In genomic region chr17:68595986-68596385, GRCh38 we compare ENCODE assay signal across 18 cellular contexts. TPM values are rescaled to one million over a fixed set of nuclear protein-coding genes. Genes with fewer than 3 reads are reported as not detected.
DNase-seq lines count a peak whose midpoint lies in the region; ATAC-seq and TF ChIP-seq lines count a peak whose summit lies in the region.
"Had no signal": no experiment of that assay in that cellular context is flagged by ENCODE, and none has a peak within 500 bp of the region (broad histone marks: within the 10 kb centered on the region; RNA-seq: fewer than 3 reads in every experiment).

No MANE protein-coding gene starts in this region.

- no peaks in the 10 kb centered on the region for H4K20me1 ChIP-seq in mammary epithelial cell (ENCODE audit: insufficient read depth, low read length)
- H4K20me1 ChIP-seq: BLaER1 treated with 17β-estradiol and CSF1 and Interleukin-3, amounts not matched to agents 10 nM and 100 nM had no signal

- no peaks in the 10 kb centered on the region for H3K27me3 ChIP-seq in breast epithelium
- H3K27me3 ChIP-seq in mammary epithelial cell (ENCODE audit: insufficient read depth, low read length), result peaks cover 7% of the 10 kb centered on the region
- H3K27me3 ChIP-seq in endodermal cell (ENCODE audit: control insufficient read depth, insufficient read depth, low read length, poor library complexity, severe bottlenecking), result no peaks in the 10 kb centered on the region
- no peaks in the 10 kb centered on the region for H3K27me3 ChIP-seq in parathyroid adenoma (ENCODE audit: control insufficient read depth, insufficient read depth, low read length)
- H3K27me3 ChIP-seq in vagina, result no peaks in the 10 kb centered on the region

- TF ChIP-seq POLR2A in breast epithelium (IDR thresholded peaks at IDR 0.05), result no peak
- no peak for TF ChIP-seq POLR2A in vagina (IDR thresholded peaks at IDR 0.05)

- H3K9me3 Mint-ChIP-seq in endodermal cell, result peaks cover 3% of the 10 kb centered on the region
- H3K9me3 Mint-ChIP-seq in immature natural killer cell, result peaks cover 0 to 2% (median 0%) of the 10 kb centered on the region in 6 donors

- dilution Hi-C loops in mammary epithelial cell (cut with HindIII; ENCODE audit: low sequenced_read_pairs), result no loop called here

- H2AFZ ChIP-seq in mammary epithelial cell (ENCODE audit: low read depth, low read length), result no peak overlapping the region
- H2AFZ ChIP-seq in parathyroid adenoma, result no peak overlapping the region

- no peak for TF ChIP-seq CTCF in breast epithelium (IDR thresholded peaks at IDR 0.05)
- TF ChIP-seq CTCF in mammary epithelial cell (conservative IDR thresholded peaks at IDR 0.05 in 1 of 2, IDR thresholded peaks at IDR 0.05 in 1 of 2; ENCODE audit: extremely low read depth in 1 of 2, insufficient read depth in 1 of 2, low read depth in 1 of 2, low read length in 2 of 2), result no peak
- no peak for TF ChIP-seq CTCF in endodermal cell (conservative IDR thresholded peaks at IDR 0.05)
- TF ChIP-seq CTCF in parathyroid adenoma (IDR thresholded peaks at IDR 0.05), result no peak
- TF ChIP-seq CTCF in vagina (IDR thresholded peaks at IDR 0.05), result no peak
- TF ChIP-seq CTCF in foreskin fibroblast (IDR thresholded peaks at IDR 0.05; ENCODE audit: low read depth, low read length), result no peak

- H3K9me3 ChIP-seq in breast epithelium (no peaks in the 10 kb centered on the region), mammary epithelial cell (replicated peaks; ENCODE audit: insufficient read depth, low read length) (no peaks in the 10 kb centered on the region), endodermal cell (ENCODE audit: control insufficient read depth, low read length) (peaks cover 17% of the 10 kb centered on the region), parathyroid adenoma (ENCODE audit: control insufficient read depth, low read length) (no peaks in the 10 kb centered on the region), vagina (no peaks in the 10 kb centered on the region)

- H3K4me3 Mint-ChIP-seq in endodermal cell (no peak overlapping the region), immature natural killer cell (no peak overlapping the region)

- H3K36me3 ChIP-seq in breast epithelium (no peaks in the 10 kb centered on the region), mammary epithelial cell (ENCODE audit: insufficient read depth, low read length) (no peaks in the 10 kb centered on the region), endodermal cell (ENCODE audit: control insufficient read depth, insufficient read depth, low read length) (peaks cover 70% of the 10 kb centered on the region), parathyroid adenoma (ENCODE audit: control insufficient read depth, insufficient read depth, low read length) (no peaks in the 10 kb centered on the region), vagina (no peaks in the 10 kb centered on the region)
- H3K36me3 ChIP-seq: BLaER1 treated with 17β-estradiol and CSF1 and Interleukin-3, amounts not matched to agents 10 nM and 100 nM had no signal

- H3K36me3 Mint-ChIP-seq in endodermal cell (ENCODE audit: low read depth) (peaks cover 66% of the 10 kb centered on the region), immature natural killer cell (peaks cover 0 to 3% (median 0%) of the 10 kb centered on the region in 3 donors)

- H3K9ac ChIP-seq in mammary epithelial cell (ENCODE audit: insufficient read depth, low read length), result no peak overlapping the region
- no peak overlapping the region for H3K9ac ChIP-seq in endodermal cell (ENCODE audit: extremely low read depth, low read length, poor library complexity, severe bottlenecking)
- no peak overlapping the region for H3K9ac ChIP-seq in parathyroid adenoma
- H3K9ac ChIP-seq: BLaER1 treated with 17β-estradiol and CSF1 and Interleukin-3, amounts not matched to agents 10 nM and 100 nM had no signal

- no peak overlapping the region for H3K27ac Mint-ChIP-seq in endodermal cell
- H3K27ac Mint-ChIP-seq in immature natural killer cell, result no peak overlapping the region

- 78% methylated on average over 2 of the region's 2 CpGs for WGBS in mammary epithelial cell (ENCODE audit: low coverage, missing lambda C conversion rate)
- WGBS in endodermal cell (ENCODE audit: insufficient coverage in 1 of 2, insufficient read length in 1 of 2), 2 experiments, result 91 to 95% methylated on average over 1 of the region's 2 CpGs

- in situ Hi-C loops in mammary epithelial cell (cut with MboI; ENCODE audit: low sequenced_read_pairs in 2 of 2), result no loop called here

- H3K79me2 ChIP-seq in mammary epithelial cell (ENCODE audit: insufficient read depth, low read length) (no peaks in the 10 kb centered on the region), parathyroid adenoma (no peaks in the 10 kb centered on the region)

- H3K4me3 ChIP-seq in breast epithelium (peak overlapping the region in 1 of 3 donors; percentile 36), mammary epithelial cell (replicated peaks in 1 of 3; ENCODE audit: insufficient read depth in 1 of 3, low read depth in 2 of 3, low read length in 3 of 3) (no peak overlapping the region), endodermal cell (ENCODE audit: low read length) (peak overlapping the region; percentile 52), parathyroid adenoma (ENCODE audit: low read depth, low read length) (no peak overlapping the region), vagina (no peak overlapping the region), foreskin fibroblast (ENCODE audit: low read depth in 1 of 2, low read length in 2 of 2) (no peak overlapping the region)
- H3K4me3 ChIP-seq: BLaER1 treated with 17β-estradiol and CSF1 and Interleukin-3, amounts not matched to agents 10 nM and 100 nM had no signal

- no peak overlapping the region for H3K4me2 ChIP-seq in mammary epithelial cell (ENCODE audit: insufficient read depth, low read depth, low read length)
- peak overlapping the region; percentile 12 for H3K4me2 ChIP-seq in parathyroid adenoma (ENCODE audit: low read length)

- DNase-seq in breast epithelium (ENCODE audit: low spot score in 2 of 2) (no peak), mammary epithelial cell (no peak), endodermal cell (no peak), vagina (ENCODE audit: extremely low spot score in 2 of 2) (peak in 1 of 2 donors; percentile 40), immature natural killer cell (no peak), foreskin fibroblast (no peak)
- DNase-seq: DMS153, HCEC 1CT, Kasumi-1, NCI-H1417, NCI-H2227 treated with DMSO at 0.1 percent for 48 hours, NCI-H526, OCI-M1 had no signal

- H3K27ac ChIP-seq in breast epithelium, result peak overlapping the region; percentile 44 to 79
- no peak overlapping the region for H3K27ac ChIP-seq in mammary epithelial cell (ENCODE audit: insufficient read depth, low read depth, low read length)
- no peak overlapping the region for H3K27ac ChIP-seq in endodermal cell (ENCODE audit: low read depth, low read length)
- H3K27ac ChIP-seq in parathyroid adenoma, result no peak overlapping the region
- peak overlapping the region; percentile 28 for H3K27ac ChIP-seq in vagina
- H3K27ac ChIP-seq: RWPE1 had no signal

- ATAC-seq in GM18519 (IDR thresholded peaks at IDR 0.05; ENCODE audit: low FRiP score, unreplicated experiment), result no peak

- CTCF ChIA-PET in mammary epithelial cell (lab: Charles Lee; ENCODE audit: low non-redundant PET), result no interaction called here

- no TSS peak for BruUV-seq in mammary epithelial cell (replicated peaks; lab: Mats Ljungman, UMichigan)

- H3K27me3 Mint-ChIP-seq in endodermal cell (ENCODE audit: insufficient read depth), result peaks cover 11% of the 10 kb centered on the region
- H3K27me3 Mint-ChIP-seq in immature natural killer cell (ENCODE audit: low read depth in 3 of 3), result peaks cover 1 to 31% (median 13%) of the 10 kb centered on the region in 3 donors

- H3K4me1 Mint-ChIP-seq in endodermal cell, result peaks cover 30% of the 10 kb centered on the region
- H3K4me1 Mint-ChIP-seq in immature natural killer cell, result peaks cover 5 to 21% of the 10 kb centered on the region in 2 donors

- H3K4me1 ChIP-seq in breast epithelium, result peaks cover 0 to 5% of the 10 kb centered on the region in 2 donors
- H3K4me1 ChIP-seq in mammary epithelial cell (ENCODE audit: insufficient read depth, low read length), result peaks cover 13% of the 10 kb centered on the region
- peaks cover 5% of the 10 kb centered on the region for H3K4me1 ChIP-seq in endodermal cell (ENCODE audit: control insufficient read depth, insufficient read depth, low read length)
- H3K4me1 ChIP-seq in parathyroid adenoma, result no peaks in the 10 kb centered on the region
- peaks cover 75% of the 10 kb centered on the region for H3K4me1 ChIP-seq in vagina

- intact Hi-C loops in breast epithelium (cut with DNase I; ENCODE audit: low total_unique reads) (no loop called here), mammary epithelial cell (cut with micrococcal nuclease) (no loop called here), vagina (cut with DNase I) (no loop called here)

RNA-seq across cellular contexts. Expression of gene FAM20A, which starts 5.2 kb away (rescaled TPM):
- total RNA-seq in breast epithelium, result 10 to 100 TPM in 2 of 3 donors, 1 to 10 TPM in 1; 6.2 to 28.8 (median 11.3) TPM
- under 1 TPM in 1 of 2 donors, not detected in 1; 0.17 TPM for total RNA-seq in mammary epithelial cell
- not detected for polyA plus RNA-seq in mammary epithelial cell
- not detected for polyA minus RNA-seq in mammary epithelial cell
- total RNA-seq in endodermal cell, result 10 to 100 TPM; 58.7 to 74.3 TPM
- polyA plus RNA-seq in endodermal cell (2013, experiment 1 of 2), result 18.7 TPM
- 24.6 TPM for polyA plus RNA-seq in endodermal cell (2013, experiment 2 of 2)
- 16.2 TPM for total RNA-seq in vagina
- polyA plus RNA-seq in immature natural killer cell, result not detected
- total RNA-seq: A172 had no signal

Comparison
In these comparisons a context has a peak if more than half of its experiments do, and no peak if none do; other contexts are left out.
1. H3K27ac ChIP-seq: peak in breast epithelium (2 of 2) and vagina (single experiment); none in mammary epithelial cell (single experiment), endodermal cell (single experiment) and parathyroid adenoma (single experiment).
2. RNA of gene FAM20A, which starts 5.2 kb away (total RNA-seq): 58.7 to 74.3 TPM in endodermal cell, 16.2 TPM in vagina (single experiment) and 6.2 to 28.8 TPM in breast epithelium; 0.17 TPM in mammary epithelial cell; every median in the first group is over 4 times any median in the second.